ENCODE assay signal across 16 cellular contexts in the genomic region with DNA sequence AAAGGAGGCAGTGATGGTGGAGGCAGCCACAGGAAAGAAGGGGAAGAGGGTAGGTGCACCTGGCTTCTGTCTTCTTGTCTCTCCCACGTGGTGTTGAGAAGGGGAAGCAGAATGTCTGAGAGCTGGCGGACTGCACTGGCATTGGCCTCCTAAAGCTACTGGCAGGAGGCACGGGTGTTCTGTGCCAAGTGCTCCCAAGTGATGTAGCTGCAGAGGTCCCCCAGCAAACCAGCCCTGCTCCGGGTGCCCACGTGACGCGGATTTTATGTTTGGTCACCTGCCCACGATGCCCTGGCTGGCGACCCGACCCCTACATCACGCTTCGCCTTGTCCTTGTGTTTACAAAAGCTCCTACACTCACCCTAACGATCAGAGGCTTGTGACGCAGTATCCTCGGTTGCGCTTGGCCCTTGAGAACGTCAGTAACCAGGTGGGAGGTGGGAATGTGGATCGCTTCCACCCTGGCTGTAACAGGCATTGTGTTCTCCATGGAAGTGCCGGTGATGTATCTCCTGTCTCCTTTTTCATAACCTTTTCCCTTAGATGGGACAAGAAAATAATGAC.
"Had no signal": no experiment of that assay in that cellular context is flagged by ENCODE, and none has a peak within 500 bp of the region (broad histone marks: within the 10 kb centered on the region; RNA-seq: fewer than 3 reads in every experiment).

No MANE protein-coding gene starts in this region.

- H3K27ac Mint-ChIP-seq: activated naive CD4-positive, alpha-beta T cell treated with anti-CD3 and anti-CD28 coated beads, Interleukin-2, amount 50 U/mL, for 24 hours; stimulated activated naive B cell treated with anti-CD40 and anti-IgM and Interleukin-4, amounts not matched to agents 10 μg/mL and 1 μg/mL and 100 μg/mL, for 72 hours; T-cell had no signal

- DNase-seq: activated CD4-positive, alpha-beta T cell treated with anti-CD3 and anti-CD28 coated beads for 48 hours; activated CD4-positive, CD25-positive, alpha-beta regulatory T cell; activated CD8-positive, alpha-beta memory T cell treated with anti-CD3 and anti-CD28 coated beads, Interleukin-2, amount 50 U/mL, for 4 hours; activated gamma-delta T cell; activated T-cell treated with anti-CD3 and anti-CD28 coated beads, Interleukin-2, amount 50 U/mL, for 4 hours; effector CD4-positive, alpha-beta T cell; esophagus squamous epithelium; mammary epithelial cell; right lobe of liver; stimulated activated CD4-positive, alpha-beta T cell treated with anti-CD3 and anti-CD28 coated beads, Interleukin-4, amount 100 ng/mL, for 4 hours; stimulated activated naive B cell treated with anti-CD40 and anti-IgM and Interleukin-4, amounts not matched to agents 10 μg/mL and 1 μg/mL and 100 μg/mL, for 72 hours; T-cell; T1000 had no signal

- ATAC-seq: activated T-cell treated with anti-CD3 and anti-CD28 coated beads, Interleukin-2, amount 50 U/mL, for 4 hours; left lobe of liver; right lobe of liver; stimulated activated naive B cell treated with anti-CD40 and anti-IgM and Interleukin-4, amounts not matched to agents 10 μg/mL and 1 μg/mL and 100 μg/mL, for 72 hours; T-cell had no signal

- H3K27me3 Mint-ChIP-seq: activated naive CD4-positive, alpha-beta T cell treated with anti-CD3 and anti-CD28 coated beads, Interleukin-2, amount 50 U/mL, for 24 hours; stimulated activated naive B cell treated with anti-CD40 and anti-IgM and Interleukin-4, amounts not matched to agents 10 μg/mL and 1 μg/mL and 100 μg/mL, for 72 hours; T-cell had no signal

- H3K9me3 Mint-ChIP-seq: activated naive CD4-positive, alpha-beta T cell treated with anti-CD3 and anti-CD28 coated beads, Interleukin-2, amount 50 U/mL, for 24 hours; activated T-cell treated with anti-CD3 and anti-CD28 coated beads, Interleukin-2, amount 50 U/mL, for 4 hours; neural crest cell; stimulated activated naive B cell treated with anti-CD40 and anti-IgM and Interleukin-4, amounts not matched to agents 10 μg/mL and 1 μg/mL and 100 μg/mL, for 72 hours; T-cell had no signal

- H3K4me3 Mint-ChIP-seq: activated naive CD4-positive, alpha-beta T cell treated with anti-CD3 and anti-CD28 coated beads, Interleukin-2, amount 50 U/mL, for 24 hours; activated T-cell treated with anti-CD3 and anti-CD28 coated beads, Interleukin-2, amount 50 U/mL, for 4 hours; neural crest cell; stimulated activated naive B cell treated with anti-CD40 and anti-IgM and Interleukin-4, amounts not matched to agents 10 μg/mL and 1 μg/mL and 100 μg/mL, for 72 hours; T-cell had no signal

- H3K4me1 Mint-ChIP-seq: neural crest cell had no signal
